Comparison of ENCODE assay signal across 9 cellular contexts in the genomic region with DNA sequence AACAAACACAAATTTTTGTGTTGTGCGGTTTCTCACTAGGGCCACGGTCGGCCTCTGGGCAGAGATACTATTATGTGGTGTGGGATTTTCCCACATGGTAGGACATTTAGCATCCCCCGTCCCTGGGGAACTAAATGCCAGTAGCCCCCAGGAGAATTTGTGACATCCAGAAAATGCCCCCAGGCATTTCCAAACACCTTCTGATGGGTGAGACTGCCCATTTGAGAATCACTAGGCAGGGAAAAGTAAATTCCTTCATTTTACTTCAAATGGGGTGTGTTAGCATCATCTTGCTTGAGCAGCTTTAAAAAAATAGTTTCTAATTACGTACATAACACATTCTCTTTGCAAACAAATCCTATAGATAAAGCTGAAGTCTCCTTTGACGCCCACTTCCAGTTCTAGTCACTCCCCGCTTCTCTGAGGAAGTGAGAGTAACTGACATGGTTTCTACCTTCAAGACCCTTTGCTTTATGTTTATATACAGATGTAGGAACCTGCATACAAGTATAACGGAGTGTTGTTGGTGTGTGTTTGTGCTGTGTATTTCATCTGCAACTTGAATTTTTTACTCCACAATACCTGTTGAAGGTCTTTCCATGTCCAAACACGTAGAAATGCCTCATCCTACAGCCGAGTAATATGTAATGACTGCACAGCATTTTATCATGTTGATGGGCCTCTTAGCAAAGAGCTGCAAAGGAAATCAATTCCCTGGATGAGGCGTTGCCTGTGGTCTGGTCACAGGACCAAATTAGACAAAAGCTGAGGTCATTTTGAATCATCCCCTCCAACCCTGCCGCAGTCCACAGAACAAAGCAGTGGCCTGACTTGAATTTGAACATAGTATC. TPM values are rescaled to one million over a fixed set of nuclear protein-coding genes. Genes with fewer than 3 reads are reported as not detected.
A peak's percentile ranks its signal among the peaks of the same experiment; 100 is the strongest.
DNase-seq lines count a peak whose midpoint lies in the region; ATAC-seq and TF ChIP-seq lines count a peak whose summit lies in the region.
"Had no signal": no experiment of that assay in that cellular context is flagged by ENCODE, and none has a peak within 500 bp of the region (broad histone marks: within the 10 kb centered on the region; RNA-seq: fewer than 3 reads in every experiment).

No MANE protein-coding gene starts in this region.

- H3K4me1 ChIP-seq in ascending aorta = peaks cover 0 to 2% of the 10 kb centered on the region in 2 donors

- H3K9me3 ChIP-seq in ascending aorta = no peaks in the 10 kb centered on the region

- H3K27ac ChIP-seq in ascending aorta = no peak overlapping the region
- H3K27ac ChIP-seq: VCaP had no signal

- ATAC-seq in GM18873 (IDR thresholded peaks at IDR 0.05; ENCODE audit: low FRiP score, unreplicated experiment) (peak; percentile 88), HG02938 (IDR thresholded peaks at IDR 0.05; ENCODE audit: unreplicated experiment) (peak; percentile 91)

- intact Hi-C loops in ascending aorta (cut with DNase I) = no loop called here

- no peaks in the 10 kb centered on the region for H3K27me3 ChIP-seq in ascending aorta

- no peaks in the 10 kb centered on the region for H3K36me3 ChIP-seq in ascending aorta

- no peak for TF ChIP-seq CTCF in ascending aorta (IDR thresholded peaks at IDR 0.05)

- no peak overlapping the region for H3K4me3 ChIP-seq in ascending aorta

- DNase-seq in NOMO-1 treated with dmso at 0.1 percent for 144 hours (lab: John Stamatoyannopoulos, UW; ENCODE audit: unreplicated experiment) = peak; percentile 62
- DNase-seq in germinal center (ENCODE audit: low spot score) = peak; percentile 75
- DNase-seq in SK-N-DZ (ENCODE audit: low spot score) = no peak
- DNase-seq in NK-92 (lab: John Stamatoyannopoulos, UW; ENCODE audit: unreplicated experiment) = no peak
- DNase-seq in ascending aorta (ENCODE audit: low spot score in 2 of 2) = no peak
- DNase-seq in effector CD4-positive, alpha-beta T cell = no peak

RNA-seq across cellular contexts. Expression of a gene that starts 31.4 kb away (rescaled TPM):
- 4.7 and 8.1 TPM in 2 replicates for polyA plus RNA-seq in SK-N-DZ (2014; cell fraction: cytosol; rRNA removed)
- polyA plus RNA-seq in SK-N-DZ (2014; cell fraction: nucleus; rRNA removed) = 4.0 and 4.3 TPM in 2 replicates
- 101 TPM for total RNA-seq in ascending aorta

Comparison
In these comparisons a context has a peak if more than half of its experiments do, and no peak if none do; other contexts are left out.
1. DNase-seq: peak in NOMO-1 treated with dmso at 0.1 percent for 144 hours (single experiment) and germinal center (single experiment); none in SK-N-DZ (single experiment), NK-92 (single experiment), ascending aorta (0 of 2) and effector CD4-positive, alpha-beta T cell (single experiment).